Comparison of ENCODE assay signal across 32 cellular contexts in genomic region chr3:178044320-178044719, GRCh38.
"Had no signal": no experiment of that assay in that cellular context is flagged by ENCODE, and none has a peak within 500 bp of the region (broad histone marks: within the 10 kb centered on the region; RNA-seq: fewer than 3 reads in every experiment).

No MANE protein-coding gene starts in this region.

- H3K27ac ChIP-seq: adrenal gland, body of pancreas, brain microvascular endothelial cell, breast epithelium, VCaP had no signal

- H3K4me3 ChIP-seq: adrenal gland, body of pancreas, breast epithelium had no signal

- FAIRE-seq: astrocyte had no signal

- H3K27me3 ChIP-seq: adrenal gland, body of pancreas, brain microvascular endothelial cell, breast epithelium had no signal

- H3K9me3 ChIP-seq: adrenal gland, body of pancreas, breast epithelium had no signal

- ATAC-seq: activated CD8-positive, alpha-beta T cell treated with anti-CD3 and anti-CD28 coated beads for 36 hours; activated naive CD4-positive, alpha-beta T cell treated with anti-CD3 and anti-CD28 coated beads, Interleukin-2, amount 50 U/mL, for 72 hours; activated T-cell treated with anti-CD3 and anti-CD28 coated beads, Interleukin-2, amount 50 U/mL, for 4 hours; activated T-cell treated with anti-CD3 and anti-CD28 coated beads, Interleukin-2, amount 50 U/mL, for 72 hours; activated T-helper 17 cell treated with anti-CD3 and anti-CD28 coated beads, Interleukin-2, amount 50 U/mL, for 72 hours; body of pancreas had no signal

- DNase-seq: activated B cell treated with CpG ODN at 0.5 μM for 24 hours; activated CD4-positive, alpha-beta memory T cell treated with anti-CD3 and anti-CD28 coated beads for 36 hours; activated CD4-positive, alpha-beta T cell treated with anti-CD3 and anti-CD28 coated beads for 4 hours; activated CD4-positive, alpha-beta T cell treated with anti-CD3 and anti-CD28 coated beads, Interleukin-2, amount 10 ng/mL, durations not matched to agents 24 days and 14 days; activated CD4-positive, alpha-beta T cell treated with anti-CD3 and anti-CD28 coated beads, Interleukin-2, amount 50 U/mL, for 1 hour; activated CD4-positive, alpha-beta T cell treated with anti-CD3 and anti-CD28 coated beads, Interleukin-2, amount 50 U/mL, for 4 hours; activated CD4-positive, CD25-positive, alpha-beta regulatory T cell treated with anti-CD3 and anti-CD28 coated beads, Interleukin-2, amount 50 U/mL, for 72 hours; activated CD8-positive, alpha-beta memory T cell treated with anti-CD3 and anti-CD28 coated beads, Interleukin-2, amount 50 U/mL, for 4 hours; activated CD8-positive, alpha-beta T cell treated with anti-CD3 and anti-CD28 coated beads for 36 hours; activated effector memory CD4-positive, alpha-beta T cell treated with anti-CD3 and anti-CD28 coated beads, Interleukin-2, amount 50 U/mL, for 16 hours; activated gamma-delta T cell treated with Interleukin-2 at 50 U/mL for 16 hours; activated naive CD4-positive, alpha-beta T cell; activated naive CD4-positive, alpha-beta T cell treated with anti-CD3 and anti-CD28 coated beads for 36 hours; activated naive CD4-positive, alpha-beta T cell treated with anti-CD3 and anti-CD28 coated beads, Interleukin-2, amount 50 U/mL, for 16 hours; activated naive CD8-positive, alpha-beta T cell treated with anti-CD3 and anti-CD28 coated beads for 36 hours; activated T-cell treated with anti-CD3 and anti-CD28 coated beads for 4 hours; activated T-cell treated with anti-CD3 and anti-CD28 coated beads, Interleukin-2, amount 50 U/mL, for 1 hour; activated T-cell treated with anti-CD3 and anti-CD28 coated beads, Interleukin-2, amount 50 U/mL, for 4 hours; activated T-cell treated with anti-CD3 and anti-CD28 coated beads, Interleukin-2, amount 50 U/mL, for 72 hours; adrenal gland; amniotic stem cell; aorta; body of pancreas; brain microvascular endothelial cell; central memory CD4-positive, alpha-beta T cell; T-helper 2 cell; T-helper 9 cell had no signal

- H3K36me3 ChIP-seq: adrenal gland, brain microvascular endothelial cell, breast epithelium had no signal

- H3K4me1 ChIP-seq: adrenal gland, body of pancreas, breast epithelium had no signal
